In genomic region chr6:109892451-109893435, GRCh38 we compare ENCODE assay signal across 8 cellular contexts.
DNase-seq lines count a peak whose midpoint lies in the region; ATAC-seq and TF ChIP-seq lines count a peak whose summit lies in the region.
"Had no signal": no experiment of that assay in that cellular context is flagged by ENCODE, and none has a peak within 500 bp of the region (broad histone marks: within the 10 kb centered on the region; RNA-seq: fewer than 3 reads in every experiment).

No MANE protein-coding gene starts in this region.

- in situ Hi-C loops in SK-MEL-5 (cut with HindIII; ENCODE audit: low pct_unique_long_range_greater_than_20kb, low sequenced_read_pairs) = no loop called here

- H3K27ac ChIP-seq in thyroid gland (peak overlapping the region; percentile 10 to 74 (median 42)), sigmoid colon (peak overlapping the region in 1 of 4 donors; percentile 18)

- 45 to 48% methylated on average over 10 to 11 of the region's 11 CpGs for WGBS in thyroid gland, 2 donors
- WGBS in sigmoid colon, 2 donors = 50 to 66% methylated on average over 11 of the region's 11 CpGs

- peaks cover 5 to 17% of the 10 kb centered on the region in 2 donors for H3K4me1 ChIP-seq in thyroid gland
- no peaks in the 10 kb centered on the region for H3K4me1 ChIP-seq in sigmoid colon

- no peaks in the 10 kb centered on the region for H3K36me3 ChIP-seq in thyroid gland
- H3K36me3 ChIP-seq in sigmoid colon = no peaks in the 10 kb centered on the region

- intact Hi-C loops in thyroid gland (cut with DNase I) (no loop called here), sigmoid colon (cut with DNase I) (no loop called here)

- no peak overlapping the region for H3K4me3 ChIP-seq in thyroid gland (replicated peaks in 1 of 3)
- no peak overlapping the region for H3K4me3 ChIP-seq in sigmoid colon

- DNase-seq in SK-MEL-5 (ENCODE audit: low read depth, low spot score) (peak; percentile 8), iPS-NIHi7 (ENCODE audit: extremely low spot score) (peak; percentile 56), thyroid gland (peak; percentile 60 to 68), sigmoid colon (no peak), NCI-H1436 (lab: John Stamatoyannopoulos, UW) (no peak)
- DNase-seq: activated CD4-positive, CD25-positive, alpha-beta regulatory T cell treated with anti-CD3 and anti-CD28 coated beads, Interleukin-2, amount 50 U/mL, for 72 hours had no signal

- TF ChIP-seq CTCF in LNCAP (IDR thresholded peaks at IDR 0.05) (peak; percentile 40; the same call in 1 of the 2 replicates), thyroid gland (IDR thresholded peaks at IDR 0.05) (peak in 4 of 6 experiments; percentile 4 to 41 (median 24)), sigmoid colon (IDR thresholded peaks at IDR 0.05) (no peak)

- no peak for ATAC-seq in GM21576 (IDR thresholded peaks at IDR 0.05; ENCODE audit: unreplicated experiment)

- TF ChIP-seq POLR2A in thyroid gland (IDR thresholded peaks at IDR 0.05) (no peak), sigmoid colon (IDR thresholded peaks at IDR 0.05) (no peak)

- no peaks in the 10 kb centered on the region for H3K9me3 ChIP-seq in thyroid gland
- H3K9me3 ChIP-seq in sigmoid colon = no peaks in the 10 kb centered on the region

- TF ChIP-seq EP300 in sigmoid colon (IDR thresholded peaks at IDR 0.05) = no peak

- no peaks in the 10 kb centered on the region for H3K27me3 ChIP-seq in thyroid gland
- no peaks in the 10 kb centered on the region for H3K27me3 ChIP-seq in sigmoid colon

Comparison
In these comparisons a context has a peak if more than half of its experiments do, and no peak if none do; other contexts are left out.
1. CTCF ChIP-seq: peak in LNCAP (single experiment) and thyroid gland (4 of 6); none in sigmoid colon (0 of 4).
2. DNase-seq: peak in SK-MEL-5 (single experiment), iPS-NIHi7 (single experiment) and thyroid gland (2 of 2); none in sigmoid colon (single experiment) and NCI-H1436 (single experiment).